In the genomic region with DNA sequence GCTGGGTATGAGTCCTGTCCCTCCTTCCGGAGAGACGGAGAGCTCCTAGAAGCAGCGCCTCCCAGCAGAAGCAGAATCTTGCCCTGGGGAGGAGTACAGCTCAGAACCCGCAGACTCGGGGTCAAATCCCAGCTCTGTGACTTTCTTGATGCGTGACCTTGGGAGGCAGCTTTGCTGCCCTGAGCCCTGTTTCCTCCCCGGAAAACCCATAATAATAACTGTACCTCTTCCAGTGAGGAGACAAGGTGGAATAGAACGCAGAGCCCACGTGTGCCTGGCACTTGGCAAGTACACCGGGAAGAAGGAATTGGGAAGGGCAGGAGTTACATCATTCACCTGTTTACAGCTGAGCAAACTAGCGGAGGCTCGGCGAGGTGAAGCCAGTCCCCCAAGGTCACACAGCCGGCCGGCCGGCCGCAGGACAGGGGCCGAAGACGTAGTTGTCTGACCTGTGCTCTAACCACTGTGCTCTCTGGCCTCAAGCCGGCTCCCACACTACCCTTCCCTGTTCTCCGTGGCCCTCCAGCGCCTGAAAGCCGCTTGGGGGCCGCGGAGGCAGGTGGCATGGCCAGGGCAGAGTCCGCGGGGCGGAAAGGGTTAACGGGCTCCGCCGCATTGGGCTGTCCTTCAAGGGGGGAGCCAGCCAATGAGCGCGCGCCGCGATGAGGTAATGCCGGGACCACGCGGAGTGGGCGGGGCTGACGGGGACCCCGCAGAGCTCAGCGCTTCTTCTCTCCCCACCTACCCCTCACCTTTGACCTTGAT, we compare ENCODE assay signal across 8 cellular contexts.
DNase-seq lines count a peak whose midpoint lies in the region; ATAC-seq and TF ChIP-seq lines count a peak whose summit lies in the region.

No MANE protein-coding gene starts in this region.

- WGBS in tibial nerve, 2 donors: 3 to 8% methylated on average over 39 to 40 of the region's 43 CpGs

- TF ChIP-seq CTCF in GM12865 (IDR thresholded peaks at IDR 0.05; ENCODE audit: insufficient read depth, low read depth, low read length, missing control alignments): no peak
- TF ChIP-seq CTCF in tibial nerve (IDR thresholded peaks at IDR 0.05): peak in 1 of 5 experiments; percentile 36

- peaks cover 0 to 92% (median 43%) of the 10 kb centered on the region in 4 donors for H3K4me1 ChIP-seq in tibial nerve

- peak; percentile 67 to 75 for TF ChIP-seq EP300 in tibial nerve (IDR thresholded peaks at IDR 0.05)

- intact Hi-C loops in left ventricle myocardium superior (cut with micrococcal nuclease) (no loop called here), posterior cingulate gyrus (cut with DNase I) (loop anchor here (5.0 kb wide), 3 partner anchors 33 to 318 kb away; partner anchors contain the start of gene IER5L)

- H3K4me3 ChIP-seq in GM12865 (ENCODE audit: low read depth, low read length) (no peak overlapping the region), tibial nerve (peak overlapping the region; percentile 56 to 71 (median 69))

- TF ChIP-seq POLR2A in tibial nerve (IDR thresholded peaks at IDR 0.05): peak in 1 of 2 donors; percentile 49

- peak; percentile 36 for DNase-seq in GM12865 (ENCODE audit: low read depth)
- peak; percentile 86 to 93 (median 90) for DNase-seq in NCI-H1417 (lab: John Stamatoyannopoulos, UW)
- DNase-seq in T-helper 9 cell: peak; percentile 75
- DNase-seq in anterior cingulate cortex (lab: John Stamatoyannopoulos, UW): peak; percentile 49 to 98 (median 88)
- peak; percentile 99 for DNase-seq in left ventricle myocardium superior
- peak; percentile 93 to 99 (median 96) for DNase-seq in posterior cingulate gyrus
- DNase-seq in tibial nerve (ENCODE audit: low spot score in 2 of 2): peak; percentile 90 to 94

- H3K27me3 ChIP-seq in tibial nerve: no peaks in the 10 kb centered on the region

- H3K27ac ChIP-seq in tibial nerve: peak overlapping the region; percentile 92 to 99 (median 97)

- no peaks in the 10 kb centered on the region for H3K9me3 ChIP-seq in tibial nerve

- ATAC-seq in left ventricle myocardium superior (peak; percentile 87), GM21447 (IDR thresholded peaks at IDR 0.05; ENCODE audit: unreplicated experiment) (no peak)

- peaks cover 0 to 14% (median 0%) of the 10 kb centered on the region in 3 donors for H3K36me3 ChIP-seq in tibial nerve

Comparison
In these comparisons a context has a peak if more than half of its experiments do, and no peak if none do; other contexts are left out.
1. DNase-seq: peak in every context shown above with its lines; median percentile 99 in left ventricle myocardium superior; 96 in posterior cingulate gyrus; 92 in tibial nerve; 90 in NCI-H1417; 88 in anterior cingulate cortex; 75 in T-helper 9 cell; 36 in GM12865.